ENCODE assay signal across 8 cellular contexts in genomic region chr2:145411493-145411892, GRCh38.
DNase-seq lines count a peak whose midpoint lies in the region; ATAC-seq and TF ChIP-seq lines count a peak whose summit lies in the region.

No MANE protein-coding gene starts in this region.

- no peak for TF ChIP-seq EP300 in gastroesophageal sphincter (IDR thresholded peaks at IDR 0.05)

- no peaks in the 10 kb centered on the region for H3K4me1 ChIP-seq in gastroesophageal sphincter

- no peaks in the 10 kb centered on the region for H3K9me3 ChIP-seq in gastroesophageal sphincter

- TF ChIP-seq POLR2A in gastroesophageal sphincter (IDR thresholded peaks at IDR 0.05) = no peak

- DNase-seq in DMS153 treated with DMSO at 0.1 percent for 48 hours (lab: John Stamatoyannopoulos, UW; ENCODE audit: unreplicated experiment) (peak; percentile 46), SIG-M5 (lab: John Stamatoyannopoulos, UW) (peak; percentile 37), HPDE6-E6E7 (ENCODE audit: extremely low spot score) (no peak), DMS79 (lab: John Stamatoyannopoulos, UW) (no peak), HK-2 (ENCODE audit: unreplicated experiment) (no peak)

- no peaks in the 10 kb centered on the region for H3K36me3 ChIP-seq in gastroesophageal sphincter

- H3K27me3 ChIP-seq in gastroesophageal sphincter = no peaks in the 10 kb centered on the region

- ATAC-seq in GM19397 (IDR thresholded peaks at IDR 0.05; ENCODE audit: unreplicated experiment) (peak; percentile 90), HG03175 (IDR thresholded peaks at IDR 0.05; ENCODE audit: unreplicated experiment) (peak; percentile 97), gastroesophageal sphincter (no peak)

- H3K27ac ChIP-seq in gastroesophageal sphincter = no peak overlapping the region

- no peak for TF ChIP-seq CTCF in gastroesophageal sphincter (IDR thresholded peaks at IDR 0.05)

- H3K4me3 ChIP-seq in gastroesophageal sphincter = no peak overlapping the region

- 61 to 100% methylated on average over 3 of the region's 4 CpGs for WGBS in gastroesophageal sphincter (ENCODE audit: low coverage in 1 of 2), 2 donors

Comparison
In these comparisons a context has a peak if more than half of its experiments do, and no peak if none do; other contexts are left out.
1. DNase-seq: peak in DMS153 treated with DMSO at 0.1 percent for 48 hours (single experiment) and SIG-M5 (single experiment); none in HPDE6-E6E7 (single experiment), DMS79 (single experiment) and HK-2 (single experiment).